In the genomic region with DNA sequence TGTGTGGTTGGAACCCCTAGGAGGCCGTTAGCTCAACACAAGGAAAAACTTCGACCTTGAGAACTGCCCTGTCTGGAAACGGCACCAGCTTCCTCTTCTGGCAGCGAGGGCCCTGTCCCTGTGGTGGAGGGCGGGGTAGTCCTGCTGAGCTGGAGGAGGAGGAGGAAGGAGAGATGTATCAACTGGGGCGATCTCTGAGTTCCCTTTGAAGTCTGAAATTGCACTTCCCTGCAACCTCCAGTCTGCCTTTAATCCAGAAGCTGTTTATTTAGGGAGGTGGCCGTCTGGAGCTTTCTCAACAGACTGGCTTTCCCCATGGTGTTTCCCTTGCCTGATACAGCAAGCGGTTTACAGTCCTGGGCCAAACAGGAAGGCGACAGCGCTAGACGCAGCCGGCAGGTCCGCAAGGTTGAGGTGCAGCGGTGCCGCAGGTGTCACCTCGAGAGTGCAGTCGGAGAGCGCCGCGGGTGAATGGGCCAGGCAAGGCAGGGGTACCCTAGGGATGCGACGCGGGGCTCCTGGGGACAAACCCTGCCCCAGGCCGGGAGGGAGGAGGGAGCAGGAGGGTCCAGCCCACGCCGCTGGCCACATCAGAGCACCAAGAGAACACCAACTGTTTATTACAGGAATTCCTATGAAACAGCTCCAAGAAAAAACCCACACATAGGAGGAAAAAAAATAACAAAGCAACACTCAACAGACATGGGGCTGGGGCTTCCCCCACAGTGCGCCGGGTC, we compare ENCODE assay signal across 8 cellular contexts. TPM values are rescaled to one million over a fixed set of nuclear protein-coding genes. Genes with fewer than 3 reads are reported as not detected.
DNase-seq lines count a peak whose midpoint lies in the region; ATAC-seq and TF ChIP-seq lines count a peak whose summit lies in the region.

No MANE protein-coding gene starts in this region.

- peak overlapping the region in 1 of 2 experiments; percentile 3 for H3K23ac ChIP-seq in mesenchymal stem cell (ENCODE audit: low read length in 2 of 2)

- H2BK15ac ChIP-seq in mesenchymal stem cell (ENCODE audit: low read depth, poor library complexity, severe bottlenecking), result peak overlapping the region; percentile 76

- H3K4me2 ChIP-seq in mesenchymal stem cell (ENCODE audit: low read length, poor library complexity, severe bottlenecking), result peak overlapping the region; percentile 54

- peak overlapping the region; percentile 52 to 66 for H3K4ac ChIP-seq in mesenchymal stem cell (ENCODE audit: low read depth in 1 of 2, low read length in 2 of 2)

- H3K18ac ChIP-seq in mesenchymal stem cell (ENCODE audit: low read depth in 1 of 2, low read length in 2 of 2), result peak overlapping the region; percentile 84 to 85

- H3K4me3 ChIP-seq in WERI-Rb-1 (ENCODE audit: low read depth, low read length), result no peak overlapping the region
- H3K4me3 ChIP-seq in effector memory CD4-positive, alpha-beta T cell (ENCODE audit: insufficient read depth, low read depth, low read length, poor library complexity, severe bottlenecking), result peak overlapping the region; percentile 61
- H3K4me3 ChIP-seq in mesenchymal stem cell (ENCODE audit: insufficient read depth in 1 of 2, low read depth in 1 of 2, low read length in 2 of 2), result peak overlapping the region; percentile 32 to 71
- H3K4me3 ChIP-seq in tibial nerve, result peak overlapping the region; percentile 39 to 68 (median 44)

- H4K8ac ChIP-seq in mesenchymal stem cell (ENCODE audit: low read length), result peak overlapping the region; percentile 74

- TF ChIP-seq POLR2A in tibial nerve (IDR thresholded peaks at IDR 0.05), result no peak

- H3K79me1 ChIP-seq in mesenchymal stem cell (replicated peaks; ENCODE audit: low read length, poor library complexity, severe bottlenecking), result peaks cover 4% of the 10 kb centered on the region

- H2AFZ ChIP-seq in mesenchymal stem cell (ENCODE audit: low read depth, low read length), result no peak overlapping the region

- H3K4me1 ChIP-seq in effector memory CD4-positive, alpha-beta T cell (ENCODE audit: control insufficient read depth, insufficient read depth, low read length, poor library complexity, severe bottlenecking), result peaks cover 16% of the 10 kb centered on the region
- H3K4me1 ChIP-seq in mesenchymal stem cell (ENCODE audit: control insufficient read depth, insufficient read depth, low read depth, low read length), result peaks cover 36% of the 10 kb centered on the region
- peaks cover 0 to 59% (median 29%) of the 10 kb centered on the region in 4 donors for H3K4me1 ChIP-seq in tibial nerve

- TF ChIP-seq CTCF in WERI-Rb-1 (IDR thresholded peaks at IDR 0.05; ENCODE audit: low read depth, low read length) (no peak), tibial nerve (IDR thresholded peaks at IDR 0.05) (no peak)

- H3K14ac ChIP-seq in mesenchymal stem cell (ENCODE audit: low read length in 2 of 2), result peak overlapping the region in 1 of 2 experiments; percentile 19

- peak overlapping the region; percentile 90 for H4K91ac ChIP-seq in mesenchymal stem cell (ENCODE audit: low read length)

- H2BK120ac ChIP-seq in mesenchymal stem cell (ENCODE audit: low read depth, low read length), result peak overlapping the region; percentile 89

- DNase-seq in COR-L47 (lab: John Stamatoyannopoulos, UW) (peak; percentile 56), HuH-7.5 (ENCODE audit: low spot score) (peak; percentile 68), WERI-Rb-1 (peak; percentile 58), mesenchymal stem cell (peak; percentile 85), tibial nerve (ENCODE audit: low spot score in 2 of 2) (no peak), NCI-H2029 (lab: John Stamatoyannopoulos, UW) (no peak)
- peak; percentile 9 to 17 (median 13) for DNase-seq in effector memory CD4-positive, alpha-beta T cell

- WGBS in mesenchymal stem cell, result 3% methylated on average over 20 of the region's 28 CpGs
- WGBS in tibial nerve, 2 donors, result 7% methylated on average over 28 of the region's 28 CpGs

- H3K9me3 ChIP-seq in WERI-Rb-1 (ENCODE audit: severe bottlenecking) (no peaks in the 10 kb centered on the region), mesenchymal stem cell (ENCODE audit: control insufficient read depth, low read length) (no peaks in the 10 kb centered on the region), tibial nerve (no peaks in the 10 kb centered on the region)
- H3K9me3 ChIP-seq in effector memory CD4-positive, alpha-beta T cell (ENCODE audit: control insufficient read depth, low read length), result no peaks in the 10 kb centered on the region

- H3K27me3 ChIP-seq in WERI-Rb-1 (ENCODE audit: insufficient read depth, low read depth, severe bottlenecking) (no peaks in the 10 kb centered on the region), mesenchymal stem cell (ENCODE audit: control insufficient read depth in 1 of 2, insufficient read depth in 1 of 2, low read length in 2 of 2) (no peaks in the 10 kb centered on the region), tibial nerve (no peaks in the 10 kb centered on the region)
- no peaks in the 10 kb centered on the region for H3K27me3 ChIP-seq in effector memory CD4-positive, alpha-beta T cell (replicated peaks; ENCODE audit: control insufficient read depth, insufficient read depth, low read length, poor library complexity, severe bottlenecking)

- H3K36me3 ChIP-seq in WERI-Rb-1 (peaks cover 9% of the 10 kb centered on the region), mesenchymal stem cell (ENCODE audit: control insufficient read depth in 1 of 2, insufficient read depth in 2 of 2, low read depth in 1 of 2, low read length in 2 of 2) (peaks cover 17 to 19% of the 10 kb centered on the region in 2 experiments), tibial nerve (peaks cover 0 to 14% (median 0%) of the 10 kb centered on the region in 3 donors)
- H3K36me3 ChIP-seq in effector memory CD4-positive, alpha-beta T cell (ENCODE audit: control insufficient read depth, insufficient read depth, low read length), result no peaks in the 10 kb centered on the region

- peak in 1 of 2 donors; percentile 23 for TF ChIP-seq EP300 in tibial nerve (IDR thresholded peaks at IDR 0.05)

- H3K9ac ChIP-seq in mesenchymal stem cell (ENCODE audit: low read length), result peak overlapping the region; percentile 71

- H2BK12ac ChIP-seq in mesenchymal stem cell (ENCODE audit: low read length in 2 of 2), result peak overlapping the region; percentile 51 to 95

- peak overlapping the region; percentile 33 for H2AK5ac ChIP-seq in mesenchymal stem cell (ENCODE audit: low read length, severe bottlenecking)

- peak overlapping the region; percentile 69 for H3K27ac ChIP-seq in WERI-Rb-1
- H3K27ac ChIP-seq in effector memory CD4-positive, alpha-beta T cell (ENCODE audit: insufficient read depth, low read length, poor library complexity, severe bottlenecking), result no peak overlapping the region
- H3K27ac ChIP-seq in mesenchymal stem cell (ENCODE audit: low read length, poor library complexity, severe bottlenecking), result peak overlapping the region; percentile 81
- H3K27ac ChIP-seq in tibial nerve, result peak overlapping the region; percentile 72 to 93 (median 80)

- H2BK5ac ChIP-seq in mesenchymal stem cell (ENCODE audit: low read depth, low read length, poor library complexity, severe bottlenecking), result peak overlapping the region; percentile 71

- no peak for ATAC-seq in HG02970 (IDR thresholded peaks at IDR 0.05; ENCODE audit: low FRiP score, unreplicated experiment)

RNA-seq across cellular contexts. Expression of a gene that starts 11.3 kb away (rescaled TPM):
- 23.0 TPM for polyA plus RNA-seq in mesenchymal stem cell (2013, experiment 1 of 2)
- polyA plus RNA-seq in mesenchymal stem cell (2013, experiment 2 of 2), result 21.0 TPM
- 10 to 100 TPM in 2 of 4 donors, 1 to 10 TPM in 2; 8.0 to 20.1 (median 9.0) TPM for total RNA-seq in tibial nerve

Comparison
In these comparisons a context has a peak if more than half of its experiments do, and no peak if none do; other contexts are left out.
1. DNase-seq: peak in COR-L47 (single experiment), HuH-7.5 (single experiment), WERI-Rb-1 (single experiment), effector memory CD4-positive, alpha-beta T cell (3 of 3) and mesenchymal stem cell (single experiment); none in tibial nerve (0 of 2) and NCI-H2029 (single experiment).